Comparison of ENCODE assay signal across 28 cellular contexts in the genomic region with DNA sequence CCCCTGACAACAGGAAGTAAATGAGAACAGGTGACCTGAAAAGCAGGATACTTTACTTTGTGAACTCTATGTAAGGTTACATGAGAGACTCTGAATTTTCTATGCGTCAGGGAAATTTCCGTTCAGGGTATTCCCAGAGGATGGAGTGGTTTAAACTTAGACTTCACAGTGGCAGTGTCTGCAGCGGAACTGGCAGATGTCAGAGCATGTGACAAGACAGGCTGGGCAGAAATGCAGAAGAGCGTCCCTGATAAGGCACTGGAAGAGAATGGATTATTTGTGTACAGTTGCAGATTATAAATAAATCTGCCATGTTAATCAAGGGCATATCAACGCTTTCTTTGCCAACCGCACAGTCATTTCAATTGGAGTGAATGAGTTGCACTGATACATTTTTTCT.
DNase-seq lines count a peak whose midpoint lies in the region; ATAC-seq and TF ChIP-seq lines count a peak whose summit lies in the region.
"Had no signal": no experiment of that assay in that cellular context is flagged by ENCODE, and none has a peak within 500 bp of the region (broad histone marks: within the 10 kb centered on the region; RNA-seq: fewer than 3 reads in every experiment).

No MANE protein-coding gene starts in this region.

- peaks cover 19 to 74% (median 48%) of the 10 kb centered on the region in 10 experiments for H3K4me1 ChIP-seq in BLaER1 treated with 17β-estradiol and CSF1 and Interleukin-3, amounts not matched to agents 10 nM and 100 nM
- H3K4me1 ChIP-seq: ascending aorta, left lung, pancreas, upper lobe of right lung had no signal

- H3K4me3 ChIP-seq in BLaER1 treated with 17β-estradiol and CSF1 and Interleukin-3, amounts not matched to agents 10 nM and 100 nM = peak overlapping the region in 6 of 10 experiments; percentile 4 to 29 (median 12); a peak in 6 of 20 replicates
- H3K4me3 ChIP-seq in GM12865 (ENCODE audit: low read depth, low read length) = no peak overlapping the region
- H3K4me3 ChIP-seq: ascending aorta, coronary artery, hepatocyte, left lung, pancreas, upper lobe of right lung had no signal

- H3K36me3 ChIP-seq in BLaER1 treated with 17β-estradiol and CSF1 and Interleukin-3, amounts not matched to agents 10 nM and 100 nM = peaks cover 0 to 24% (median 5%) of the 10 kb centered on the region in 11 experiments; a peak in 9 of 22 replicates
- H3K36me3 ChIP-seq: ascending aorta, left lung, pancreas, upper lobe of right lung had no signal

- no peak overlapping the region for H3K27ac Mint-ChIP-seq in immature natural killer cell
- no peak overlapping the region for H3K27ac Mint-ChIP-seq in natural killer cell
- H3K27ac Mint-ChIP-seq: activated naive CD8-positive, alpha-beta T cell treated with anti-CD3 and anti-CD28 coated beads for 36 hours; CD4-positive, CD25-positive, alpha-beta regulatory T cell; effector memory CD8-positive, alpha-beta T cell; nephron; T-helper 2 cell treated with Interferon-gamma antibody and Interleukin-4, amounts not matched to agents 5 μg/mL and 100 μg/mL, for 36 hours had no signal

- no peaks in the 10 kb centered on the region for H4K20me1 ChIP-seq in BLaER1 treated with 17β-estradiol and CSF1 and Interleukin-3, amounts not matched to agents 10 nM and 100 nM

- TF ChIP-seq CTCF in GM12865 (IDR thresholded peaks at IDR 0.05; ENCODE audit: insufficient read depth, low read depth, low read length, missing control alignments) = no peak
- TF ChIP-seq CTCF in natural killer cell (IDR thresholded peaks at IDR 0.05) = no peak

- H3K36me3 Mint-ChIP-seq in immature natural killer cell (peaks cover 0 to 3% (median 0%) of the 10 kb centered on the region in 3 donors), natural killer cell (peaks cover 6% of the 10 kb centered on the region)
- H3K36me3 Mint-ChIP-seq: activated naive CD8-positive, alpha-beta T cell treated with anti-CD3 and anti-CD28 coated beads for 36 hours; CD4-positive, CD25-positive, alpha-beta regulatory T cell had no signal

- no peak overlapping the region for H3K4me3 Mint-ChIP-seq in immature natural killer cell
- H3K4me3 Mint-ChIP-seq in natural killer cell = no peak overlapping the region
- H3K4me3 Mint-ChIP-seq: activated naive CD8-positive, alpha-beta T cell treated with anti-CD3 and anti-CD28 coated beads for 36 hours; effector memory CD8-positive, alpha-beta T cell; nephron; T-helper 2 cell treated with Interferon-gamma antibody and Interleukin-4, amounts not matched to agents 5 μg/mL and 100 μg/mL, for 36 hours had no signal

- no peak for ATAC-seq in natural killer cell
- ATAC-seq: effector memory CD8-positive, alpha-beta T cell; HepG2; left lung; pancreas; sciatic nerve; upper lobe of right lung had no signal

- peak overlapping the region; percentile 28 to 85 (median 79); a peak in 19 of 22 replicates for H3K27ac ChIP-seq in BLaER1 treated with 17β-estradiol and CSF1 and Interleukin-3, amounts not matched to agents 10 nM and 100 nM
- H3K27ac ChIP-seq: ascending aorta, coronary artery, hepatocyte, left lung, pancreas, upper lobe of right lung had no signal

- H3K9me3 Mint-ChIP-seq in immature natural killer cell (peaks cover 11 to 49% (median 25%) of the 10 kb centered on the region in 6 donors), natural killer cell (peaks cover 12 to 17% of the 10 kb centered on the region in 2 donors)
- H3K9me3 Mint-ChIP-seq: nephron had no signal

- H3K27me3 ChIP-seq in BLaER1 treated with 17β-estradiol and CSF1 and Interleukin-3, amounts not matched to agents 10 nM and 100 nM = no peaks in the 10 kb centered on the region
- H3K27me3 ChIP-seq: ascending aorta, hepatocyte, left lung, pancreas, upper lobe of right lung had no signal

- no peaks in the 10 kb centered on the region for H3K4me1 Mint-ChIP-seq in immature natural killer cell
- H3K4me1 Mint-ChIP-seq in natural killer cell = no peaks in the 10 kb centered on the region
- H3K4me1 Mint-ChIP-seq: activated naive CD8-positive, alpha-beta T cell treated with anti-CD3 and anti-CD28 coated beads for 36 hours; CD4-positive, CD25-positive, alpha-beta regulatory T cell had no signal

- peaks cover 32 to 54% (median 42%) of the 10 kb centered on the region in 11 experiments for H3K9me3 ChIP-seq in BLaER1 treated with 17β-estradiol and CSF1 and Interleukin-3, amounts not matched to agents 10 nM and 100 nM (replicated peaks in 1 of 11)
- H3K9me3 ChIP-seq: ascending aorta, left lung, pancreas, upper lobe of right lung had no signal

- H3K27me3 Mint-ChIP-seq in immature natural killer cell (ENCODE audit: low read depth in 3 of 3) = no peaks in the 10 kb centered on the region
- no peaks in the 10 kb centered on the region for H3K27me3 Mint-ChIP-seq in natural killer cell (ENCODE audit: low read depth in 2 of 2)
- H3K27me3 Mint-ChIP-seq: activated naive CD8-positive, alpha-beta T cell treated with anti-CD3 and anti-CD28 coated beads for 36 hours; CD4-positive, CD25-positive, alpha-beta regulatory T cell; effector memory CD8-positive, alpha-beta T cell had no signal

- peak overlapping the region; percentile 1 to 73 (median 62); a peak in 16 of 22 replicates for H3K9ac ChIP-seq in BLaER1 treated with 17β-estradiol and CSF1 and Interleukin-3, amounts not matched to agents 10 nM and 100 nM

- intact Hi-C loops in natural killer cell (cut with micrococcal nuclease) = no loop called here

- DNase-seq in GM12865 (ENCODE audit: low read depth) = peak; percentile 54
- peak; percentile 64 for DNase-seq in epidermal melanocyte (ENCODE audit: insufficient read length, low spot score)
- DNase-seq in pons (ENCODE audit: low spot score) = peak; percentile 66
- no peak for DNase-seq in immature natural killer cell
- DNase-seq in stimulated activated naive CD4-positive, alpha-beta T cell treated with Interleukin-2 at 50 U/mL for 16 hours (lab: John Stamatoyannopoulos, UW) = no peak
- no peak for DNase-seq in natural killer cell
- DNase-seq: activated CD4-positive, alpha-beta T cell treated with anti-CD3 and anti-CD28 coated beads for 4 hours; activated effector memory CD4-positive, alpha-beta T cell treated with Interleukin-2 at 50 U/mL for 16 hours; activated naive CD8-positive, alpha-beta T cell treated with anti-CD3 and anti-CD28 coated beads for 36 hours; CD4-positive, CD25-positive, alpha-beta regulatory T cell; effector memory CD8-positive, alpha-beta T cell; foreskin fibroblast; Karpas-422; left lung; NCI-H69; pancreas; RPMI8226; stimulated activated CD4-positive, alpha-beta T cell treated with anti-CD3 and anti-CD28 coated beads, Interleukin-12 subunit alpha, Interleukin-12 subunit beta, amount 100 ng/mL, for 4 hours; stimulated activated CD4-positive, alpha-beta T cell treated with anti-CD3 and anti-CD28 coated beads, Interleukin-4, amount 100 ng/mL, for 1 hour; upper lobe of right lung had no signal

- H3K4me2 ChIP-seq in BLaER1 treated with 17β-estradiol and CSF1 and Interleukin-3, amounts not matched to agents 10 nM and 100 nM = peak overlapping the region; percentile 54 to 81 (median 71)
- H3K4me2 ChIP-seq: hepatocyte had no signal

Comparison
In these comparisons a context has a peak if more than half of its experiments do, and no peak if none do; other contexts are left out.
1. DNase-seq: peak in GM12865 (single experiment), epidermal melanocyte (single experiment) and pons (single experiment); none in immature natural killer cell (0 of 3), stimulated activated naive CD4-positive, alpha-beta T cell treated with Interleukin-2 at 50 U/mL for 16 hours (single experiment) and natural killer cell (single experiment).